ENCODE assay signal across 9 cellular contexts in the genomic region with DNA sequence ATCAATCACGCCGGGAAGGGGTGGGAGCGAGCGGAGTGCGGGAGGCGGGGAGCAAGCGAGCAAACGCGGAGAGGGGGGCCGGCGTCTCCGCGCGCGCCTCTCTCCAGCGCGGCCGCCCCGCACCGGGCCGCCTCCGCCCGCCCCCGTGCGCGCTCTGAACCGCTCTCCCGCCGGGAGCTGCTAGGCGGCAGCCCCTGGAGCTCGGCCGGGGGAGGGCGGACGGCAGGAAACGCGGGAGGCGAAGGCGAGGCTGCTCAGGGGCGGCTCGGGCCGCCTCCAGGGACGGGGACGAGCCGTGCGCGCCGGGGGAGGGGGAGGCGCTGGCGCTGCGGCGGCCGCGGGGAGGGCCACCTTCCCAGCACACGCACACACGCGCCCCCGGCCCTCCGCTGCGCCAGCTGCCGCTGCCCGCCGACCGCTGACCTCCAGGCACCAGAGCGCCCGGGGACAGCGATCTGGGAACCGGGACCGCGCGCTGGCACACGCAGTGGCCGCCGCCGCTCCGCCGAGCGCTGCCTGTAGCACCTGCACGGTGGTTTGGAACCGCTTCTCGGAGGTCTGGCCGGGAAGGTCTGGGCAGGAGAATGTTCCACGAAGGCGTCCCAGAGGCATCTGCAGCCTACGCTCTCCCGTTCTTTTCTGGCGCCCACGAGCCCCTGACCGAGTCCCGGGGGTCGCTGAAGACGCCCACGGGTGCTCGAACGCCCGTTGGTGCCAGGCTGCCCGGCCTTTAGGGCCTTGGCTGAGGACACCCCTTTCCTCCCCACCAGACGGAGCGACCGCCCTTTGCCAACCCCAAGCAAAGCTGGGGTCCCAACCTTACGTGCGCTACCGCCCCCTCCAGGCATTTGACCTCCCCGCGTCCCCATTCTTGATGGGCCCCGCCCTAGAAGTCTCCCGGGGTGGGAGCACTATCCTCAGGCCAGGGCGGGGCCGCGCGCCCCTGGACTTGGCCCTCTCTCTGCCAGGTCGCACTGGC. TPM values are rescaled to one million over a fixed set of nuclear protein-coding genes. Genes with fewer than 3 reads are reported as not detected.
DNase-seq lines count a peak whose midpoint lies in the region; ATAC-seq and TF ChIP-seq lines count a peak whose summit lies in the region.
"Had no signal": no experiment of that assay in that cellular context is flagged by ENCODE, and none has a peak within 500 bp of the region (broad histone marks: within the 10 kb centered on the region; RNA-seq: fewer than 3 reads in every experiment).

TSS of gene GABBR2 (minus strand) at position 3 of the 979 bp plus-strand sequence. CDS start 198 bp downstream, outside the sequence.

- H3K4me3 Mint-ChIP-seq in activated T-cell treated with anti-CD3 and anti-CD28 coated beads, Interleukin-2, amount 50 U/mL, for 24 hours, result peak within 1 kb of the TSS; percentile 1
- peak within 1 kb of the TSS; percentile 64 for H3K4me3 Mint-ChIP-seq in WTC11

- no peaks in the 10 kb centered on the region for H3K36me3 ChIP-seq in thoracic aorta

- H3K27me3 ChIP-seq in thoracic aorta (replicated peaks; ENCODE audit: insufficient read depth), result no peaks in the 10 kb centered on the region

- peaks cover 0 to 19% of the 10 kb centered on the region in 2 donors for H3K4me1 ChIP-seq in thoracic aorta (ENCODE audit: control insufficient read depth in 1 of 2, low read depth in 2 of 2)

- H3K27ac Mint-ChIP-seq in activated T-cell treated with anti-CD3 and anti-CD28 coated beads, Interleukin-2, amount 50 U/mL, for 24 hours, result no peak within 1 kb of the TSS
- no peak within 1 kb of the TSS for H3K27ac Mint-ChIP-seq in WTC11
- H3K27ac Mint-ChIP-seq: T-cell had no signal

- POLR2A ChIA-PET in WTC11 (lab: Charles Lee), result no interaction called here

- H3K27ac ChIP-seq in thoracic aorta, result no peak within 1 kb of the TSS

- no peaks in the 10 kb centered on the region for H3K36me3 Mint-ChIP-seq in activated T-cell treated with anti-CD3 and anti-CD28 coated beads, Interleukin-2, amount 50 U/mL, for 24 hours (ENCODE audit: low read depth)
- H3K36me3 Mint-ChIP-seq in WTC11, result no peaks in the 10 kb centered on the region
- H3K36me3 Mint-ChIP-seq: T-cell had no signal

- ATAC-seq in WTC11, result peak; percentile 17
- ATAC-seq in thoracic aorta (ENCODE audit: insufficient number of reproducible peaks, low FRiP score, low read depth), result no peak
- ATAC-seq: T-cell had no signal

- CTCF ChIA-PET in WTC11 (lab: Charles Lee), result interaction anchor here (0.6 to 2.0 kb wide), 7 partner anchors 30 to 394 kb away, joined by 3 to 8 read pairs (median 5); no protein-coding TSS in a partner anchor

- H3K4me1 Mint-ChIP-seq in activated T-cell treated with anti-CD3 and anti-CD28 coated beads, Interleukin-2, amount 50 U/mL, for 24 hours (ENCODE audit: low read depth), result peaks cover 12% of the 10 kb centered on the region
- peaks cover 8% of the 10 kb centered on the region for H3K4me1 Mint-ChIP-seq in WTC11

- H3K9me3 ChIP-seq in thoracic aorta, result no peaks in the 10 kb centered on the region

- TF ChIP-seq CTCF in WTC11 (IDR thresholded peaks at IDR 0.05) (no peak), thoracic aorta (IDR thresholded peaks at IDR 0.05) (no peak)

- H3K27me3 Mint-ChIP-seq in activated T-cell treated with anti-CD3 and anti-CD28 coated beads, Interleukin-2, amount 50 U/mL, for 24 hours, result peaks cover 66% of the 10 kb centered on the region
- H3K27me3 Mint-ChIP-seq in WTC11 (ENCODE audit: low read depth), result peaks cover 80% of the 10 kb centered on the region

- H3K9me3 Mint-ChIP-seq in activated T-cell treated with anti-CD3 and anti-CD28 coated beads, Interleukin-2, amount 50 U/mL, for 24 hours, result no peaks in the 10 kb centered on the region
- no peaks in the 10 kb centered on the region for H3K9me3 Mint-ChIP-seq in WTC11
- H3K9me3 Mint-ChIP-seq: T-cell had no signal

- DNase-seq in activated T-cell treated with anti-CD3 and anti-CD28 coated beads, Interleukin-2, amount 50 U/mL, for 24 hours, result no peak
- DNase-seq in activated T-cell treated with anti-CD3 and anti-CD28 coated beads, Interleukin-2, amount 50 U/mL, for 1 hour, result no peak
- DNase-seq in WTC11 (ENCODE audit: low spot score) (peak; percentile 61), iris pigment epithelial cell (ENCODE audit: low read depth) (peak; percentile 7), thoracic aorta (ENCODE audit: low spot score) (no peak)
- no peak for DNase-seq in activated effector memory CD4-positive, alpha-beta T cell treated with anti-CD3 and anti-CD28 coated beads, Interleukin-2, amount 50 U/mL, for 16 hours
- DNase-seq in stimulated activated naive CD4-positive, alpha-beta T cell (lab: John Stamatoyannopoulos, UW), result no peak
- no peak for DNase-seq in stimulated activated CD4-positive, alpha-beta T cell treated with anti-CD3 and anti-CD28 coated beads, Interleukin-1b, Interleukin-23, amount 100 ng/mL, for 48 hours
- DNase-seq: T-cell had no signal

- peak within 1 kb of the TSS; percentile 48 for H3K4me3 ChIP-seq in thoracic aorta

TF ChIP-seq in WTC11, 78 proteins besides CTCF, POLR2A, EP300 and RAD21 (continues in another document):
- TF ChIP-seq, protein P1, sequence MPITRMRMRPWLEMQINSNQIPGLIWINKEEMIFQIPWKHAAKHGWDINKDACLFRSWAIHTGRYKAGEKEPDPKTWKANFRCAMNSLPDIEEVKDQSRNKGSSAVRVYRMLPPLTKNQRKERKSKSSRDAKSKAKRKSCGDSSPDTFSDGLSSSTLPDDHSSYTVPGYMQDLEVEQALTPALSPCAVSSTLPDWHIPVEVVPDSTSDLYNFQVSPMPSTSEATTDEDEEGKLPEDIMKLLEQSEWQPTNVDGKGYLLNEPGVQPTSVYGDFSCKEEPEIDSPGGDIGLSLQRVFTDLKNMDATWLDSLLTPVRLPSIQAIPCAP (CRISPR knock-in tag; IDR thresholded peaks at IDR 0.05), result no peak
- TF ChIP-seq SP1 (CRISPR knock-in tag; conservative IDR thresholded peaks at IDR 0.05) (no peak), IRF2 (CRISPR knock-in tag; IDR thresholded peaks at IDR 0.05; ENCODE audit: borderline replicate concordance, low read depth) (no peak), FOXP4 (CRISPR knock-in tag; IDR thresholded peaks at IDR 0.05) (no peak), ZNF317 (CRISPR knock-in tag; IDR thresholded peaks at IDR 0.05; ENCODE audit: borderline replicate concordance, low read depth) (no peak), ZBTB43 (CRISPR knock-in tag; IDR thresholded peaks at IDR 0.05) (no peak)
- TF ChIP-seq, protein P2, sequence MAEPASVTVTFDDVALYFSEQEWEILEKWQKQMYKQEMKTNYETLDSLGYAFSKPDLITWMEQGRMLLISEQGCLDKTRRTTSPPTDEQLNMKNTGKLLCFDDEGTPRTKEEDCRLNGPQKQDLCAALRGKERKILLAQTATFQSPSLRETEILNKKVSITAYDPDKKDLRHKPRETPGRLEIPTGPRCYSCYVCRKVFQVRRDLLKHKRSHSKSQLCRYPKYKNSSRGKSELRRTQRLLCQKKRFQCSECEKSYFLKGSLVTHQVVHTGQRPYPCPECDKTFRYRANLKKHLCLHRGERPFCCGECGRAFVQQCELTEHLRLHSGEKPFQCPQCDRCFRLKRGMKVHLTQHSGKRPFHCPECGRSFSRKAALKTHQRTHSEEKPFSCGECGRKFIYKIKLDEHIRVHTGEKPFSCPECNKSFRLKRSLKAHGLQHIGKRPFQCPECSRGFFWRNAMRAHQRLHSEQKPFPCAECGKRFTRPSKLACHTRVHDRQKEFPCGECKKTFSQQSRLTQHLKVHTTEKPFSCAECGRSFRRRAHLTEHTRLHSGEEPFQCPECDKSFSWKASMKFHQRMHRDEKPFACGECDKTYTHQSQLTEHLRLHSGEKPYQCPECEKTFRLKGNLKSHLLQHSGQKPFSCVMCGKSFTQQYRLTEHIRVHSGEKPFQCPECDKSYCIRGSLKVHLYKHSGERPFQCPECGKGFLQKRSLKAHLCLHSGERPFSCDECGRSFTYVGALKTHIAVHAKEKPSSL (CRISPR knock-in tag; conservative IDR thresholded peaks at IDR 0.05), result no peak
- TF ChIP-seq, protein P3, sequence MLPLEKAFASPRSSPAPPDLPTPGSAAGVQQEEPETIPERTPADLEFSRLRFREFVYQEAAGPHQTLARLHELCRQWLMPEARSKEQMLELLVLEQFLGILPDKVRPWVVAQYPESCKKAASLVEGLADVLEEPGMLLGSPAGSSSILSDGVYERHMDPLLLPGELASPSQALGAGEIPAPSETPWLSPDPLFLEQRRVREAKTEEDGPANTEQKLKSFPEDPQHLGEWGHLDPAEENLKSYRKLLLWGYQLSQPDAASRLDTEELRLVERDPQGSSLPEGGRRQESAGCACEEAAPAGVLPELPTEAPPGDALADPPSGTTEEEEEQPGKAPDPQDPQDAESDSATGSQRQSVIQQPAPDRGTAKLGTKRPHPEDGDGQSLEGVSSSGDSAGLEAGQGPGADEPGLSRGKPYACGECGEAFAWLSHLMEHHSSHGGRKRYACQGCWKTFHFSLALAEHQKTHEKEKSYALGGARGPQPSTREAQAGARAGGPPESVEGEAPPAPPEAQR (CRISPR knock-in tag; IDR thresholded peaks at IDR 0.05), result no peak

RNA-seq across cellular contexts. Expression of gene GABBR2, which starts in this region (rescaled TPM):
- 0.92 to 2.2 TPM (median 1.5 TPM) in 3 replicates for total RNA-seq in WTC11 (2021)
- total RNA-seq in thoracic aorta, result not detected

Comparison
In these comparisons a context has a peak if more than half of its experiments do, and no peak if none do; other contexts are left out.
1. DNase-seq: peak in WTC11 (single experiment) and iris pigment epithelial cell (single experiment); none in activated T-cell treated with anti-CD3 and anti-CD28 coated beads, Interleukin-2, amount 50 U/mL, for 24 hours (single experiment), activated T-cell treated with anti-CD3 and anti-CD28 coated beads, Interleukin-2, amount 50 U/mL, for 1 hour (single experiment), thoracic aorta (single experiment), activated effector memory CD4-positive, alpha-beta T cell treated with anti-CD3 and anti-CD28 coated beads, Interleukin-2, amount 50 U/mL, for 16 hours (single experiment), stimulated activated naive CD4-positive, alpha-beta T cell (0 of 6) and stimulated activated CD4-positive, alpha-beta T cell treated with anti-CD3 and anti-CD28 coated beads, Interleukin-1b, Interleukin-23, amount 100 ng/mL, for 48 hours (single experiment).